In genomic region chr3:23999012-23999641, GRCh38 we compare ENCODE assay signal across 8 cellular contexts. TPM values are rescaled to one million over a fixed set of nuclear protein-coding genes. Genes with fewer than 3 reads are reported as not detected.
DNase-seq lines count a peak whose midpoint lies in the region; ATAC-seq and TF ChIP-seq lines count a peak whose summit lies in the region.

No MANE protein-coding gene starts in this region.

- BruUV-seq in A673 (replicated peaks; lab: Mats Ljungman, UMichigan) = no TSS peak

- peaks cover 8% of the 10 kb centered on the region for H3K4me1 ChIP-seq in A673 (ENCODE audit: insufficient read depth, low read length, poor library complexity, severe bottlenecking)
- H3K4me1 ChIP-seq in body of pancreas = no peaks in the 10 kb centered on the region

- POLR2A ChIA-PET in A673 (lab: Charles Lee; ENCODE audit: low non-redundant PET) = no interaction called here

- H3K4me3 ChIP-seq in A673 (ENCODE audit: low read depth, low read length, poor library complexity, severe bottlenecking) (no peak overlapping the region), body of pancreas (no peak overlapping the region)

- no peak for TF ChIP-seq POLR2A in body of pancreas (IDR thresholded peaks at IDR 0.05)

- intact Hi-C loops in A673 (cut with micrococcal nuclease; ENCODE audit: unreplicated experiment) = loop anchor here (1.0 to 2.0 kb wide), 4 partner anchors 188 to 681 kb away; partner anchors contain the start of gene THRB
- intact Hi-C loops in body of pancreas (cut with DNase I) = no loop called here

- H3K9me3 ChIP-seq in A673 (ENCODE audit: low read depth, low read length, poor library complexity, severe bottlenecking) (no peaks in the 10 kb centered on the region), body of pancreas (no peaks in the 10 kb centered on the region)

- TF ChIP-seq CTCF in A673 (conservative IDR thresholded peaks at IDR 0.05; ENCODE audit: low read depth, low read length) (peak; percentile 96), GM12873 (IDR thresholded peaks at IDR 0.05; ENCODE audit: insufficient read depth, low read depth, low read length, missing control alignments) (peak; percentile 87), body of pancreas (IDR thresholded peaks at IDR 0.05) (peak; percentile 74 to 95 (median 91))

- CTCF ChIA-PET in A673 (lab: Charles Lee) = no interaction called here

- DNase-seq in A673 (ENCODE audit: low spot score) (peak; percentile 82), KG1 (lab: John Stamatoyannopoulos, UW) (peak; percentile 60), T-helper 2 cell (peak in 3 of 5 experiments; percentile 22 to 47 (median 42)), body of pancreas (peak; percentile 64 to 81 (median 74)), iris pigment epithelial cell (ENCODE audit: low read depth) (peak; percentile 40)
- peak; percentile 70 for DNase-seq in stimulated activated CD4-positive, alpha-beta T cell treated with anti-CD3 and anti-CD28 coated beads, Interleukin-1b, Interleukin-23, amount 100 ng/mL, for 48 hours

- WGBS in body of pancreas, 2 donors = 7 to 8% methylated on average over 5 of the region's 5 CpGs

- H3K27ac ChIP-seq in A673 (ENCODE audit: low read depth, low read length, poor library complexity, severe bottlenecking) (no peak overlapping the region), body of pancreas (no peak overlapping the region)

- H3K27me3 ChIP-seq in A673 (replicated peaks; ENCODE audit: insufficient read depth, low read depth, low read length, poor library complexity) (no peaks in the 10 kb centered on the region), body of pancreas (no peaks in the 10 kb centered on the region)

- no peak for ATAC-seq in body of pancreas
- ATAC-seq in HG02840 (IDR thresholded peaks at IDR 0.05; ENCODE audit: low FRiP score, unreplicated experiment) = no peak

- H3K36me3 ChIP-seq in A673 (ENCODE audit: insufficient read depth, low read length, poor library complexity, severe bottlenecking) (no peaks in the 10 kb centered on the region), body of pancreas (replicated peaks in 1 of 2; ENCODE audit: insufficient read depth in 1 of 2, low read depth in 2 of 2) (no peaks in the 10 kb centered on the region)

RNA-seq across cellular contexts. Expression of gene NR1D2, which starts 54.0 kb away (rescaled TPM):
- total RNA-seq in A673 (2021) (8.7 and 9.2 TPM in 2 replicates), body of pancreas (10 to 100 TPM; 13.0 to 14.5 TPM)
